Comparison of ENCODE assay signal across 8 cellular contexts in genomic region chr10:29386347-29386999, GRCh38.
DNase-seq lines count a peak whose midpoint lies in the region; ATAC-seq and TF ChIP-seq lines count a peak whose summit lies in the region.

No MANE protein-coding gene starts in this region.

- H3K27ac Mint-ChIP-seq in activated naive CD4-positive, alpha-beta T cell treated with anti-CD3 and anti-CD28 coated beads for 36 hours, result no peak overlapping the region
- no peak overlapping the region for H3K27ac Mint-ChIP-seq in neural progenitor cell

- H3K4me2 ChIP-seq in neural progenitor cell, result no peak overlapping the region

- H3K27me3 Mint-ChIP-seq in activated naive CD4-positive, alpha-beta T cell treated with anti-CD3 and anti-CD28 coated beads for 36 hours (ENCODE audit: low read depth), result peaks cover 4% of the 10 kb centered on the region
- peaks cover 5% of the 10 kb centered on the region for H3K27me3 Mint-ChIP-seq in neural progenitor cell (ENCODE audit: insufficient read depth, low read depth)

- no peaks in the 10 kb centered on the region for H3K4me1 Mint-ChIP-seq in activated naive CD4-positive, alpha-beta T cell treated with anti-CD3 and anti-CD28 coated beads for 36 hours (ENCODE audit: low read depth)
- peaks cover 8% of the 10 kb centered on the region for H3K4me1 Mint-ChIP-seq in neural progenitor cell

- TF ChIP-seq CTCF in neural progenitor cell (IDR thresholded peaks at IDR 0.05), result peak; percentile 76

- H4K20me1 ChIP-seq in neural progenitor cell (ENCODE audit: low read depth), result no peaks in the 10 kb centered on the region

- H3K4me3 ChIP-seq in neural progenitor cell, result no peak overlapping the region

- no peaks in the 10 kb centered on the region for H3K36me3 Mint-ChIP-seq in activated naive CD4-positive, alpha-beta T cell treated with anti-CD3 and anti-CD28 coated beads for 36 hours (ENCODE audit: low read depth)
- peaks cover 2% of the 10 kb centered on the region for H3K36me3 Mint-ChIP-seq in neural progenitor cell

- intact Hi-C loops in activated naive CD4-positive, alpha-beta T cell treated with anti-CD3 and anti-CD28 coated beads for 36 hours (cut with micrococcal nuclease), result loop anchor here (1.0 to 10.0 kb wide), 5 partner anchors 63 to 348 kb away; no protein-coding TSS in a partner anchor

- DNase-seq in activated naive CD4-positive, alpha-beta T cell treated with anti-CD3 and anti-CD28 coated beads for 36 hours, result peak; percentile 11
- DNase-seq in activated naive CD4-positive, alpha-beta T cell (lab: John Stamatoyannopoulos, UW), result no peak
- DNase-seq in RKO (ENCODE audit: low spot score) (peak; percentile 68), erythroblast (lab: John Stamatoyannopoulos, UW) (peak; percentile 8 to 43), neural progenitor cell (ENCODE audit: low spot score) (peak; percentile 62), SKM-1 (lab: John Stamatoyannopoulos, UW; ENCODE audit: unreplicated experiment) (no peak), HPDE6-E6E7 (ENCODE audit: extremely low spot score) (no peak)

- H3K27ac ChIP-seq in neural progenitor cell, result no peak overlapping the region

- H3F3A ChIP-seq in neural progenitor cell (ENCODE audit: low read depth), result no peaks in the 10 kb centered on the region

- no peak overlapping the region for H2AFZ ChIP-seq in neural progenitor cell (replicated peaks)

- H3K9ac ChIP-seq in neural progenitor cell, result no peak overlapping the region

- CTCF ChIA-PET in activated naive CD4-positive, alpha-beta T cell treated with anti-CD3 and anti-CD28 coated beads for 36 hours (lab: Charles Lee), result interaction anchor here (0.6 to 4.9 kb wide), 13 partner anchors 10 to 1851 kb away, joined by 3 to 45 read pairs (median 4); no protein-coding TSS in a partner anchor

- no peak for TF ChIP-seq POLR2A in erythroblast (IDR thresholded peaks at IDR 0.05; ENCODE audit: low read length)

- H3K9me3 ChIP-seq in neural progenitor cell (ENCODE audit: low read depth), result no peaks in the 10 kb centered on the region

- no peaks in the 10 kb centered on the region for H3K36me3 ChIP-seq in neural progenitor cell

- H3K4me1 ChIP-seq in neural progenitor cell, result no peaks in the 10 kb centered on the region

- peak; percentile 50 for ATAC-seq in HG02884 (IDR thresholded peaks at IDR 0.05; ENCODE audit: unreplicated experiment)

- no peaks in the 10 kb centered on the region for H3K9me3 Mint-ChIP-seq in activated naive CD4-positive, alpha-beta T cell treated with anti-CD3 and anti-CD28 coated beads for 36 hours
- no peaks in the 10 kb centered on the region for H3K9me3 Mint-ChIP-seq in neural progenitor cell

- no peak overlapping the region for H3K4me3 Mint-ChIP-seq in activated naive CD4-positive, alpha-beta T cell treated with anti-CD3 and anti-CD28 coated beads for 36 hours
- H3K4me3 Mint-ChIP-seq in neural progenitor cell, result no peak overlapping the region

- no peaks in the 10 kb centered on the region for H3K27me3 ChIP-seq in neural progenitor cell

- H3K79me2 ChIP-seq in neural progenitor cell (ENCODE audit: low read depth), result no peaks in the 10 kb centered on the region

Comparison
In these comparisons a context has a peak if more than half of its experiments do, and no peak if none do; other contexts are left out.
1. DNase-seq: peak in activated naive CD4-positive, alpha-beta T cell treated with anti-CD3 and anti-CD28 coated beads for 36 hours (single experiment), RKO (single experiment), erythroblast (2 of 2) and neural progenitor cell (single experiment); none in activated naive CD4-positive, alpha-beta T cell (0 of 4), SKM-1 (single experiment) and HPDE6-E6E7 (single experiment).